Comparison of ENCODE assay signal across 30 cellular contexts in genomic region chr11:18600915-18601569, GRCh38.
"Had no signal": no experiment of that assay in that cellular context is flagged by ENCODE, and none has a peak within 500 bp of the region (broad histone marks: within the 10 kb centered on the region; RNA-seq: fewer than 3 reads in every experiment).

No MANE protein-coding gene starts in this region.

- H3K4me3 ChIP-seq: K562, SJSA1 had no signal

- H3K4me1 Mint-ChIP-seq: activated B cell treated with CpG ODN at 0.5 μM for 24 hours; activated CD4-positive, alpha-beta memory T cell treated with anti-CD3 and anti-CD28 coated beads, Interleukin-2, amount 10 ng/mL, durations not matched to agents 7 days and 5 days; activated CD4-positive, alpha-beta T cell treated with anti-CD3 and anti-CD28 coated beads, Interleukin-2, amount 10 ng/mL, durations not matched to agents 7 days and 5 days; activated naive CD4-positive, alpha-beta T cell treated with anti-CD3 and anti-CD28 coated beads, Interleukin-2, amount 10 ng/mL, durations not matched to agents 7 days and 5 days; activated naive CD8-positive, alpha-beta T cell treated with anti-CD3 and anti-CD28 coated beads for 36 hours had no signal

- H3K36me3 Mint-ChIP-seq: activated naive CD8-positive, alpha-beta T cell treated with anti-CD3 and anti-CD28 coated beads for 36 hours had no signal

- H3K27me3 Mint-ChIP-seq: activated B cell treated with CpG ODN at 0.5 μM for 24 hours; activated CD4-positive, alpha-beta memory T cell treated with anti-CD3 and anti-CD28 coated beads, Interleukin-2, amount 10 ng/mL, durations not matched to agents 7 days and 5 days; activated CD4-positive, alpha-beta T cell treated with anti-CD3 and anti-CD28 coated beads, Interleukin-2, amount 10 ng/mL, durations not matched to agents 7 days and 5 days; activated naive CD8-positive, alpha-beta T cell treated with anti-CD3 and anti-CD28 coated beads for 36 hours had no signal

- H3K27ac ChIP-seq: brain microvascular endothelial cell, SJSA1 had no signal

- H3K36me3 ChIP-seq: SJSA1 had no signal

- H3K27ac Mint-ChIP-seq: activated B cell treated with CpG ODN at 0.5 μM for 24 hours; activated CD4-positive, alpha-beta memory T cell treated with anti-CD3 and anti-CD28 coated beads, Interleukin-2, amount 10 ng/mL, durations not matched to agents 7 days and 5 days; activated CD4-positive, alpha-beta T cell treated with anti-CD3 and anti-CD28 coated beads, Interleukin-2, amount 10 ng/mL, durations not matched to agents 7 days and 5 days; activated naive CD4-positive, alpha-beta T cell treated with anti-CD3 and anti-CD28 coated beads, Interleukin-2, amount 10 ng/mL, durations not matched to agents 7 days and 5 days; activated naive CD8-positive, alpha-beta T cell treated with anti-CD3 and anti-CD28 coated beads for 36 hours; activated T-helper 2 cell treated with anti-CD3 and anti-CD28 coated beads, Interferon-gamma antibody, Interleukin-2, Interleukin-4, amounts not matched to agents 10 μg/mL and 5 μg/mL and 100 μg/mL, durations not matched to agents 14 hours and 24 hours and 36 hours; T-helper 1 cell treated with Interleukin-12 subunit alpha and Interleukin-12 subunit beta and Interleukin-4 antibody, amounts not matched to agents 30 μg/mL and 1 μg/mL, for 36 hours had no signal

- H3K27me3 ChIP-seq: brain microvascular endothelial cell, SJSA1 had no signal

- H3K4me3 Mint-ChIP-seq: activated B cell treated with CpG ODN at 0.5 μM for 24 hours; activated CD4-positive, alpha-beta memory T cell treated with anti-CD3 and anti-CD28 coated beads, Interleukin-2, amount 10 ng/mL, durations not matched to agents 7 days and 5 days; activated CD4-positive, alpha-beta T cell treated with anti-CD3 and anti-CD28 coated beads, Interleukin-2, amount 10 ng/mL, durations not matched to agents 7 days and 5 days; activated naive CD4-positive, alpha-beta T cell treated with anti-CD3 and anti-CD28 coated beads, Interleukin-2, amount 10 ng/mL, durations not matched to agents 7 days and 5 days; activated naive CD8-positive, alpha-beta T cell treated with anti-CD3 and anti-CD28 coated beads for 36 hours; T-helper 1 cell treated with Interleukin-12 subunit alpha and Interleukin-12 subunit beta and Interleukin-4 antibody, amounts not matched to agents 30 μg/mL and 1 μg/mL, for 36 hours had no signal

- DNase-seq: activated B cell treated with CpG ODN at 0.5 μM for 24 hours; activated CD4-positive, alpha-beta memory T cell treated with anti-CD3 and anti-CD28 coated beads, Interleukin-2, amount 10 ng/mL, durations not matched to agents 7 days and 5 days; activated CD4-positive, alpha-beta T cell treated with anti-CD3 and anti-CD28 coated beads for 1 hour; activated CD4-positive, alpha-beta T cell treated with anti-CD3 and anti-CD28 coated beads, Interleukin-2, amount 10 ng/mL, durations not matched to agents 7 days and 5 days; activated gamma-delta T cell treated with Interleukin-2 at 50 U/mL for 16 hours; activated naive CD4-positive, alpha-beta T cell treated with anti-CD3 and anti-CD28 coated beads, Interleukin-2, amount 10 ng/mL, durations not matched to agents 7 days and 5 days; activated naive CD8-positive, alpha-beta T cell treated with anti-CD3 and anti-CD28 coated beads for 36 hours; activated T-cell treated with anti-CD3 and anti-CD28 coated beads for 4 hours; activated T-cell treated with anti-CD3 and anti-CD28 coated beads, Interleukin-2, amount 50 U/mL, for 48 hours; brain microvascular endothelial cell; Karpas-422; MM.1S; NCI-H1105; NCI-H1436; NCI-H1694 treated with DMSO at 0.1 percent for 48 hours; NCI-H2029 treated with DMSO at 0.1 percent for 48 hours; NCI-H510A treated with DMSO at 0.1 percent for 48 hours; NCI-H69; NK-92 treated with Interleukin-12 subunit alpha and Interleukin-12 subunit beta, amount 100 ng/mL, for 24 hours; OCI-M1; RPMI8226; SHP77; SW 1271; T-helper 9 cell had no signal

- FAIRE-seq: K562 had no signal

- H3K9me3 Mint-ChIP-seq: activated B cell treated with CpG ODN at 0.5 μM for 24 hours; activated CD4-positive, alpha-beta memory T cell treated with anti-CD3 and anti-CD28 coated beads, Interleukin-2, amount 10 ng/mL, durations not matched to agents 7 days and 5 days; activated CD4-positive, alpha-beta T cell treated with anti-CD3 and anti-CD28 coated beads, Interleukin-2, amount 10 ng/mL, durations not matched to agents 7 days and 5 days; activated naive CD4-positive, alpha-beta T cell treated with anti-CD3 and anti-CD28 coated beads, Interleukin-2, amount 10 ng/mL, durations not matched to agents 7 days and 5 days; activated naive CD8-positive, alpha-beta T cell treated with anti-CD3 and anti-CD28 coated beads for 36 hours; activated T-helper 2 cell treated with anti-CD3 and anti-CD28 coated beads, Interferon-gamma antibody, Interleukin-2, Interleukin-4, amounts not matched to agents 10 μg/mL and 5 μg/mL and 100 μg/mL, durations not matched to agents 14 hours and 24 hours and 36 hours; T-helper 1 cell treated with Interleukin-12 subunit alpha and Interleukin-12 subunit beta and Interleukin-4 antibody, amounts not matched to agents 30 μg/mL and 1 μg/mL, for 36 hours had no signal

- H3K9me3 ChIP-seq: SJSA1 had no signal

- H3K4me1 ChIP-seq: SJSA1 had no signal

- ATAC-seq: K562, Panc1, SK-N-SH treated with all-trans-retinoic acid at 6 μM for 48 hours had no signal
